In genomic region chr19:34712606-34713261, GRCh38 we compare ENCODE assay signal across 8 cellular contexts. TPM values are rescaled to one million over a fixed set of nuclear protein-coding genes. Genes with fewer than 3 reads are reported as not detected.
A peak's percentile ranks its signal among the peaks of the same experiment; 100 is the strongest.
DNase-seq lines count a peak whose midpoint lies in the region; ATAC-seq, FAIRE-seq and TF ChIP-seq lines count a peak whose summit lies in the region.

No MANE protein-coding gene starts in this region.

- 0 to 16% methylated on average over 5 to 9 of the region's 9 CpGs for WGBS in gastroesophageal sphincter (ENCODE audit: low coverage in 1 of 2), 2 donors
- WGBS in pancreas, 2 donors = 22% methylated on average over 9 of the region's 9 CpGs

- ATAC-seq in activated T-helper 17 cell treated with anti-CD3 and anti-CD28 coated beads, Interleukin-2, amount 50 U/mL, for 72 hours (replicated peaks) = peak; percentile 68
- no peak for ATAC-seq in gastroesophageal sphincter
- ATAC-seq in pancreas = peak; percentile 77 to 91 (median 90)
- no peak for ATAC-seq in HG02588 (IDR thresholded peaks at IDR 0.05; ENCODE audit: unreplicated experiment)
- no peak for ATAC-seq in HG03039 (IDR thresholded peaks at IDR 0.05; ENCODE audit: unreplicated experiment)

- TF ChIP-seq POLR2A in gastroesophageal sphincter (IDR thresholded peaks at IDR 0.05) = no peak

- H3K27me3 Mint-ChIP-seq in activated T-helper 17 cell treated with anti-CD3 and anti-CD28 coated beads, Interleukin-2, amount 50 U/mL, for 72 hours = peaks cover 19% of the 10 kb centered on the region

- H3K9ac ChIP-seq in OCI-LY3 (ENCODE audit: low read length) = no peak overlapping the region

- H3K4me3 Mint-ChIP-seq in activated T-helper 17 cell treated with anti-CD3 and anti-CD28 coated beads, Interleukin-2, amount 50 U/mL, for 72 hours = no peak overlapping the region

- H4K20me1 ChIP-seq in OCI-LY3 (ENCODE audit: insufficient read depth, low read length) = no peaks in the 10 kb centered on the region

- intact Hi-C loops in pancreas (cut with DNase I) = loop anchor here (5.0 to 10.0 kb wide), 5 partner anchors 68 to 218 kb away; no protein-coding TSS in a partner anchor

- FAIRE-seq in pancreas (lab: Jason Lieb, UNC) = peak; percentile 69

- no peak overlapping the region for H3K4me3 ChIP-seq in OCI-LY3 (ENCODE audit: low read length)
- no peak overlapping the region for H3K4me3 ChIP-seq in gastroesophageal sphincter
- H3K4me3 ChIP-seq in pancreas = no peak overlapping the region

- DNase-seq in DMS79 (lab: John Stamatoyannopoulos, UW) = peak; percentile 43
- peak; percentile 73 for DNase-seq in LHCN-M2 (ENCODE audit: low read depth)
- peak in 3 of 6 donors; percentile 48 to 72 (median 50) for DNase-seq in pancreas

- TF ChIP-seq CTCF in OCI-LY3 (IDR thresholded peaks at IDR 0.05; ENCODE audit: low read depth, low read length) = peak; percentile 88
- peak; percentile 82 to 88 (median 84) for TF ChIP-seq CTCF in gastroesophageal sphincter (IDR thresholded peaks at IDR 0.05)
- TF ChIP-seq CTCF in pancreas (IDR thresholded peaks at IDR 0.05) = peak; percentile 61 to 86 (median 77)

- peak overlapping the region; percentile 27; the same call in 1 of the 2 replicates for H3K4me2 ChIP-seq in OCI-LY3 (ENCODE audit: low read length)

- H2AFZ ChIP-seq in OCI-LY3 (ENCODE audit: low read depth, low read length) = peak overlapping the region; percentile 83

- H3K9me3 Mint-ChIP-seq in activated T-helper 17 cell treated with anti-CD3 and anti-CD28 coated beads, Interleukin-2, amount 50 U/mL, for 72 hours = no peaks in the 10 kb centered on the region

- no peak overlapping the region for H3K27ac ChIP-seq in OCI-LY3 (ENCODE audit: low read length)
- H3K27ac ChIP-seq in gastroesophageal sphincter = no peak overlapping the region
- no peak overlapping the region for H3K27ac ChIP-seq in pancreas

- H3K4me1 Mint-ChIP-seq in activated T-helper 17 cell treated with anti-CD3 and anti-CD28 coated beads, Interleukin-2, amount 50 U/mL, for 72 hours = no peaks in the 10 kb centered on the region

- no peaks in the 10 kb centered on the region for H3K36me3 Mint-ChIP-seq in activated T-helper 17 cell treated with anti-CD3 and anti-CD28 coated beads, Interleukin-2, amount 50 U/mL, for 72 hours (ENCODE audit: low read depth)

- H3K9me3 ChIP-seq in OCI-LY3 (ENCODE audit: insufficient read depth, low read length) (no peaks in the 10 kb centered on the region), gastroesophageal sphincter (peaks cover 0 to 8% (median 0%) of the 10 kb centered on the region in 3 donors), pancreas (no peaks in the 10 kb centered on the region)

- H3K27ac Mint-ChIP-seq in activated T-helper 17 cell treated with anti-CD3 and anti-CD28 coated beads, Interleukin-2, amount 50 U/mL, for 72 hours = no peak overlapping the region

- H3K4me1 ChIP-seq in OCI-LY3 (ENCODE audit: low read length) (peaks cover 4% of the 10 kb centered on the region; the same call in 1 of the 2 replicates), gastroesophageal sphincter (peaks cover 0 to 3% (median 0%) of the 10 kb centered on the region in 3 donors), pancreas (peaks cover 0 to 3% (median 0%) of the 10 kb centered on the region in 3 donors)

- H3K27me3 ChIP-seq in OCI-LY3 (ENCODE audit: low read depth, low read length) (peaks cover 22% of the 10 kb centered on the region), gastroesophageal sphincter (no peaks in the 10 kb centered on the region), pancreas (no peaks in the 10 kb centered on the region)

- no peaks in the 10 kb centered on the region for H3K79me2 ChIP-seq in OCI-LY3 (ENCODE audit: low read length)

- no peak for TF ChIP-seq EP300 in gastroesophageal sphincter (IDR thresholded peaks at IDR 0.05)

- H3K36me3 ChIP-seq in OCI-LY3 (replicated peaks; ENCODE audit: low read depth, low read length) (no peaks in the 10 kb centered on the region), gastroesophageal sphincter (no peaks in the 10 kb centered on the region), pancreas (no peaks in the 10 kb centered on the region)

RNA-seq across cellular contexts. Expression of gene ZNF181, which starts 21.3 kb away (rescaled TPM):
- total RNA-seq in LHCN-M2 (2014; rRNA removed) (26.7 and 28.4 TPM in 2 replicates), gastroesophageal sphincter (10 to 100 TPM; 18.6 to 47.6 (median 28.5) TPM), pancreas (10 to 100 TPM in 1 of 6 donors, 1 to 10 TPM in 5; 5.7 to 10.1 (median 7.5) TPM)
- polyA plus RNA-seq in LHCN-M2 (2012) = 3.9 TPM
- total RNA-seq in activated T-helper 17 cell treated with anti-CD3 and anti-CD28 coated beads, Interleukin-2, amount 50 U/mL, for 72 hours = 1 to 10 TPM; 2.4 to 2.6 TPM
- 10 to 100 TPM in 1 of 2 donors, 1 to 10 TPM in 1; 5.3 to 12.1 TPM for polyA plus RNA-seq in pancreas

RNA-seq across cellular contexts. Expression of gene ZNF302, which starts 35.3 kb away (rescaled TPM):
- total RNA-seq in LHCN-M2 (2014; rRNA removed) (21.2 and 27.5 TPM in 2 replicates), gastroesophageal sphincter (10 to 100 TPM; 18.6 to 44.8 (median 28.8) TPM), pancreas (10 to 100 TPM; 12.2 to 21.6 (median 13.7) TPM)
- 8.7 TPM for polyA plus RNA-seq in LHCN-M2 (2012)
- 10 to 100 TPM in 1 of 2 donors, 1 to 10 TPM in 1; 7.7 to 11.7 TPM for total RNA-seq in activated T-helper 17 cell treated with anti-CD3 and anti-CD28 coated beads, Interleukin-2, amount 50 U/mL, for 72 hours
- polyA plus RNA-seq in pancreas = 10 to 100 TPM; 19.1 to 26.6 TPM

RNA-seq across cellular contexts. Expression of gene SCGB2B2, which starts 35.8 kb away (rescaled TPM):
- total RNA-seq in LHCN-M2 (2014; rRNA removed) (not detected in 2 replicates), gastroesophageal sphincter (1 to 10 TPM in 1 of 4 donors, under 1 TPM in 2, not detected in 1; 0.40 to 1.1 (median 0.81) TPM), pancreas (1 to 10 TPM in 2 of 6 donors, under 1 TPM in 4; 0.46 to 2.1 (median 0.92) TPM)
- 0.09 TPM for polyA plus RNA-seq in LHCN-M2 (2012)
- under 1 TPM; 0.35 to 0.71 TPM for total RNA-seq in activated T-helper 17 cell treated with anti-CD3 and anti-CD28 coated beads, Interleukin-2, amount 50 U/mL, for 72 hours
- under 1 TPM; 0.42 to 0.75 TPM for polyA plus RNA-seq in pancreas

Comparison
In these comparisons a context has a peak if more than half of its experiments do, and no peak if none do; other contexts are left out.
1. ATAC-seq: peak in activated T-helper 17 cell treated with anti-CD3 and anti-CD28 coated beads, Interleukin-2, amount 50 U/mL, for 72 hours (single experiment) and pancreas (4 of 4); none in gastroesophageal sphincter (single experiment), HG02588 (single experiment) and HG03039 (single experiment).
2. Peak in every context shown above with its lines, with median percentiles within 50 percentile points of each other: CTCF ChIP-seq.